ENCODE assay signal across 10 cellular contexts in the genomic region with DNA sequence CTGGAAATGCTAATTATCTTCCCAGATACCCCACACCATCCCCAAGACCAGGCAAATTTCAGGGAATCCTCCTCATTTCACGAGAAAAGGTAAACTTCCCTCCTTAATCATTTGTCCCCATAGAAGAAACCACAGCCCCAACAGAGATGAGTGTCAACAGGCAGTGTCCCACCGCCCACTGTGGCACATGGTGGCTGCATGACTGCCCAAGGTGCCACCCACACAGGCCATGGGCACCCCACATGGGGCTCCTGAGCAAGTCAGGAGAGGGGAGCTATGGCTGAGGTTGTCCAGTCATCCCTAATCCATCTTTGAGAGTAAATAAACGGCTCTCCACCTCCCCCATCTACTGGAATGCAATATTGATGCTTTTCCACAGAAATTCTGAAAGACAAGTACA. TPM values are rescaled to one million over a fixed set of nuclear protein-coding genes. Genes with fewer than 3 reads are reported as not detected.
"Had no signal": no experiment of that assay in that cellular context is flagged by ENCODE, and none has a peak within 500 bp of the region (broad histone marks: within the 10 kb centered on the region; RNA-seq: fewer than 3 reads in every experiment).

No MANE protein-coding gene starts in this region.

- H3K36me3 ChIP-seq: HAP-1 had no signal

- H3K4me1 ChIP-seq: HAP-1 had no signal

- DNase-seq: GM23248, GOT3, H7, HFFc6, IMR-90 had no signal

- H3K9me3 ChIP-seq: HAP-1 had no signal

- H3K9me3 Mint-ChIP-seq: HFFc6 had no signal

- ATAC-seq: HCT116, K562 had no signal

- H3K4me3 Mint-ChIP-seq: HFFc6 had no signal

- H3K4me3 ChIP-seq: GM23248, HAP-1, K562 had no signal

- H3K27ac ChIP-seq: GM23248 had no signal

- H3K27ac Mint-ChIP-seq: HFFc6 had no signal

RNA-seq across cellular contexts. Expression of a gene that starts 44.1 kb away (rescaled TPM):
- total RNA-seq: GM23248, H4, H7, HFFc6, HT-29, IMR-90, K562 had no signal

RNA-seq across cellular contexts. Expression of a gene that starts 44.7 kb away (rescaled TPM):
- total RNA-seq: H4, H7, HT-29, K562 had no signal
